ENCODE assay signal across 14 cellular contexts in the genomic region with DNA sequence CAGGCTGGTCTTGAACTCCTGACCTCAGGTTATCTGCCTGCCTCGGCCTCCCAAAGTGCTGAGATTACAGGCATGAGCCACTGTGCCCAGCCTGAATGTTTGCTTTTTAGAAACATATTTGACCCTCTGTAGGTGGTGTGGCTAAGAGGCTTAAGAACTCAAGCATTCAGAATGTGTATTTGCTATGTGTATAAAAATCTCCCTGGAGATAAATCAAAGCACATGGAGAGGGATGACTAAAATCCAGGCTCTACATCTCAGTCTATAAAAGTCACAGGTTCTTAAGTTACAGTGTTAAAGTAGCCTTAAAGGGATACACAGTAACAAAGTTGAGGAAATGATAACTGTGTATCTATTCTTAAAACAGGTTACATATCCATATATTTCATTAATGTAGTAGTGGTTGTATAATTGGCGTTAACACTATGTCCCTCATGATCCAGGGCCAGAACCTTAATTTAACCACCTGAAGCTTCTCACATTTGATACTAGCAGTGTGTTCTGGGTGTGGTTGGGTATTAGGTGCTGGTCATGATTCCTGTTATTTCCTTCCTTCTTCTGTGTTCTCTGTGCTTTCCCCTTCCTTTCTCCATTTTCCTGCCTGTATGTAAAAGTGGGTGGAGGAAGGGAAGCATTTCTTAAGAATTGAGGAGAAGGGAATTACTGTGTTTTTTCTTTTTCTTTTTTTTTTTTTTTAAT. TPM values are rescaled to one million over a fixed set of nuclear protein-coding genes. Genes with fewer than 3 reads are reported as not detected.
DNase-seq lines count a peak whose midpoint lies in the region; ATAC-seq and TF ChIP-seq lines count a peak whose summit lies in the region.
"Had no signal": no experiment of that assay in that cellular context is flagged by ENCODE, and none has a peak within 500 bp of the region (broad histone marks: within the 10 kb centered on the region; RNA-seq: fewer than 3 reads in every experiment).

No MANE protein-coding gene starts in this region.

- H3K4me3 ChIP-seq in brain microvascular endothelial cell (ENCODE audit: low read depth, low read length), result no peak overlapping the region
- H3K4me3 ChIP-seq in naive thymus-derived CD4-positive, alpha-beta T cell (ENCODE audit: low read length), result no peak overlapping the region
- H3K4me3 ChIP-seq: PC-9, smooth muscle cell, transverse colon had no signal

- peaks cover 0 to 4% (median 0%) of the 10 kb centered on the region in 7 donors for H3K4me1 Mint-ChIP-seq in naive thymus-derived CD4-positive, alpha-beta T cell
- H3K4me1 Mint-ChIP-seq: nephron progenitor cell had no signal

- POLR2A ChIA-PET in naive thymus-derived CD4-positive, alpha-beta T cell (lab: Charles Lee), result no interaction called here

- no peaks in the 10 kb centered on the region for H3K27me3 ChIP-seq in brain microvascular endothelial cell (replicated peaks)
- no peaks in the 10 kb centered on the region for H3K27me3 ChIP-seq in naive thymus-derived CD4-positive, alpha-beta T cell (ENCODE audit: control insufficient read depth in 2 of 2, insufficient read depth in 2 of 2, low read length in 2 of 2)
- H3K27me3 ChIP-seq: transverse colon had no signal

- CTCF ChIA-PET in naive thymus-derived CD4-positive, alpha-beta T cell (lab: Charles Lee), result no interaction called here

- intact Hi-C loops in Right ventricle myocardium inferior (cut with DNase I) (no loop called here), left cardiac atrium (cut with DNase I) (no loop called here), left ventricle myocardium superior (cut with micrococcal nuclease) (no loop called here)
- intact Hi-C loops in naive thymus-derived CD4-positive, alpha-beta T cell (cut with micrococcal nuclease), result no loop called here

- H3K9me3 Mint-ChIP-seq in naive thymus-derived CD4-positive, alpha-beta T cell, result no peaks in the 10 kb centered on the region
- H3K9me3 Mint-ChIP-seq: activated naive CD4-positive, alpha-beta T cell treated with anti-CD3 and anti-CD28 coated beads, Interleukin-2, amount 50 U/mL, for 72 hours; nephron progenitor cell had no signal

- no peaks in the 10 kb centered on the region for H3K9me3 ChIP-seq in naive thymus-derived CD4-positive, alpha-beta T cell (ENCODE audit: control insufficient read depth in 2 of 3, low read length in 3 of 3)
- H3K9me3 ChIP-seq: transverse colon had no signal

- no peaks in the 10 kb centered on the region for H3K4me1 ChIP-seq in naive thymus-derived CD4-positive, alpha-beta T cell (ENCODE audit: control insufficient read depth in 2 of 2, insufficient read depth in 2 of 2, low read length in 2 of 2)

- ATAC-seq in Right ventricle myocardium inferior (peak; percentile 46), left cardiac atrium (no peak), left ventricle myocardium superior (peak; percentile 41)
- ATAC-seq in naive thymus-derived CD4-positive, alpha-beta T cell, result no peak

- no peak overlapping the region for H3K27ac Mint-ChIP-seq in naive thymus-derived CD4-positive, alpha-beta T cell
- H3K27ac Mint-ChIP-seq: activated naive CD4-positive, alpha-beta T cell treated with anti-CD3 and anti-CD28 coated beads, Interleukin-2, amount 50 U/mL, for 72 hours had no signal

- no peak for TF ChIP-seq CTCF in brain microvascular endothelial cell (IDR thresholded peaks at IDR 0.05; ENCODE audit: low read depth, low read length, missing control alignments)

- no peaks in the 10 kb centered on the region for H3K36me3 Mint-ChIP-seq in naive thymus-derived CD4-positive, alpha-beta T cell
- H3K36me3 Mint-ChIP-seq: activated naive CD4-positive, alpha-beta T cell treated with anti-CD3 and anti-CD28 coated beads, Interleukin-2, amount 50 U/mL, for 72 hours had no signal

- H3K4me3 Mint-ChIP-seq in naive thymus-derived CD4-positive, alpha-beta T cell, result no peak overlapping the region
- H3K4me3 Mint-ChIP-seq: nephron progenitor cell had no signal

- DNase-seq in Right ventricle myocardium inferior (ENCODE audit: missing footprints) (no peak), left cardiac atrium (no peak), brain microvascular endothelial cell (peak; percentile 85), left ventricle myocardium superior (no peak), stromal cell of bone marrow (ENCODE audit: low read depth) (peak; percentile 92), glomerular visceral epithelial cell (ENCODE audit: extremely low spot score) (no peak), NCI-H2081 treated with DMSO at 0.1 percent for 48 hours (lab: John Stamatoyannopoulos, UW) (no peak)
- no peak for DNase-seq in naive thymus-derived CD4-positive, alpha-beta T cell
- DNase-seq: effector CD8-positive, alpha-beta T cell; nephron progenitor cell; transverse colon had no signal

- H3K27me3 Mint-ChIP-seq in naive thymus-derived CD4-positive, alpha-beta T cell, result peaks cover 0 to 25% (median 4%) of the 10 kb centered on the region in 5 donors

- H3K36me3 ChIP-seq in brain microvascular endothelial cell (replicated peaks), result no peaks in the 10 kb centered on the region
- H3K36me3 ChIP-seq in naive thymus-derived CD4-positive, alpha-beta T cell (ENCODE audit: control insufficient read depth in 2 of 3, insufficient read depth in 3 of 3, low read length in 3 of 3), result no peaks in the 10 kb centered on the region
- H3K36me3 ChIP-seq: transverse colon had no signal

- H3K27ac ChIP-seq in brain microvascular endothelial cell, result peak overlapping the region; percentile 84
- no peak overlapping the region for H3K27ac ChIP-seq in naive thymus-derived CD4-positive, alpha-beta T cell (ENCODE audit: low read depth, low read length)
- H3K27ac ChIP-seq: PC-9, transverse colon had no signal

- in situ Hi-C loops in brain microvascular endothelial cell (cut with HindIII; ENCODE audit: low pct_ligation_motif_present, low sequenced_read_pairs), result no loop called here

RNA-seq across cellular contexts. Expression of gene GIPC2, which starts 16.2 kb away (rescaled TPM):
- total RNA-seq in Right ventricle myocardium inferior, result 2.5 TPM
- total RNA-seq in left cardiac atrium, result 1 to 10 TPM; 1.9 to 3.1 TPM
- 4.9 TPM for total RNA-seq in left ventricle myocardium superior
- total RNA-seq in naive thymus-derived CD4-positive, alpha-beta T cell, result under 1 TPM in 2 of 5 experiments, not detected in 3; 0.57 to 0.60 TPM
- polyA plus RNA-seq in naive thymus-derived CD4-positive, alpha-beta T cell, result under 1 TPM; 0.05 to 0.32 TPM
- total RNA-seq: smooth muscle cell had no signal

RNA-seq across cellular contexts. Expression of gene DNAJB4, which starts 57.2 kb away (rescaled TPM):
- total RNA-seq in Right ventricle myocardium inferior (88.0 TPM), left cardiac atrium (100 to 1,000 TPM in 1 of 2 donors, 10 to 100 TPM in 1; 78.6 to 105 TPM), left ventricle myocardium superior (99.4 TPM)
- total RNA-seq in naive thymus-derived CD4-positive, alpha-beta T cell, result 10 to 100 TPM; 11.4 to 20.1 (median 18.2) TPM
- polyA plus RNA-seq in naive thymus-derived CD4-positive, alpha-beta T cell, result 1 to 10 TPM; 5.9 to 7.2 TPM

Comparison
In these comparisons a context has a peak if more than half of its experiments do, and no peak if none do; other contexts are left out.
1. ATAC-seq: peak in Right ventricle myocardium inferior (single experiment) and left ventricle myocardium superior (single experiment); none in left cardiac atrium (0 of 2) and naive thymus-derived CD4-positive, alpha-beta T cell (single experiment).
2. DNase-seq: peak in brain microvascular endothelial cell (single experiment) and stromal cell of bone marrow (single experiment); none in Right ventricle myocardium inferior (single experiment), left cardiac atrium (single experiment), left ventricle myocardium superior (single experiment), glomerular visceral epithelial cell (single experiment), naive thymus-derived CD4-positive, alpha-beta T cell (0 of 9) and NCI-H2081 treated with DMSO at 0.1 percent for 48 hours (single experiment).